In genomic region chr13:104382941-104383340, GRCh38 we compare ENCODE assay signal across 21 cellular contexts.
A peak's percentile ranks its signal among the peaks of the same experiment; 100 is the strongest.
DNase-seq lines count a peak whose midpoint lies in the region; ATAC-seq and TF ChIP-seq lines count a peak whose summit lies in the region.
"Had no signal": no experiment of that assay in that cellular context is flagged by ENCODE, and none has a peak within 500 bp of the region (broad histone marks: within the 10 kb centered on the region; RNA-seq: fewer than 3 reads in every experiment).

No MANE protein-coding gene starts in this region.

- no peaks in the 10 kb centered on the region for H3K9me3 ChIP-seq in IMR-90 (ENCODE audit: control insufficient read depth, insufficient read depth, low read length)
- no peaks in the 10 kb centered on the region for H3K9me3 ChIP-seq in mesenchymal stem cell (ENCODE audit: control insufficient read depth, low read length)

- H3K4me1 ChIP-seq in IMR-90 (ENCODE audit: control insufficient read depth, insufficient read depth, low read length), result no peaks in the 10 kb centered on the region
- peaks cover 2% of the 10 kb centered on the region for H3K4me1 ChIP-seq in mesenchymal stem cell (ENCODE audit: control insufficient read depth, insufficient read depth, low read depth, low read length)

- H2BK15ac ChIP-seq in IMR-90 (ENCODE audit: low read depth, low read length) (no peak overlapping the region), mesenchymal stem cell (ENCODE audit: low read depth, poor library complexity, severe bottlenecking) (no peak overlapping the region)

- H3K18ac ChIP-seq in IMR-90 (ENCODE audit: low read depth, low read length), result no peak overlapping the region
- no peak overlapping the region for H3K18ac ChIP-seq in mesenchymal stem cell (ENCODE audit: low read depth in 1 of 2, low read length in 2 of 2)

- H3K27ac ChIP-seq in IMR-90 (ENCODE audit: insufficient read depth, low read length), result no peak overlapping the region
- H3K27ac ChIP-seq in mesenchymal stem cell (ENCODE audit: low read length, poor library complexity, severe bottlenecking), result no peak overlapping the region
- H3K27ac ChIP-seq: GM23248, KMS-11 had no signal

- H2AK5ac ChIP-seq in IMR-90 (ENCODE audit: low read depth, low read length), result no peak overlapping the region
- H2AK5ac ChIP-seq in mesenchymal stem cell (ENCODE audit: low read length, severe bottlenecking), result no peak overlapping the region

- intact Hi-C loops in IMR-90 (cut with micrococcal nuclease), result no loop called here

- no peak overlapping the region for H3K9ac ChIP-seq in IMR-90 (ENCODE audit: low read depth, low read length)
- no peak overlapping the region for H3K9ac ChIP-seq in mesenchymal stem cell (ENCODE audit: low read length)
- H3K9ac ChIP-seq: GM23248, KMS-11 had no signal

- no peak overlapping the region for H2BK12ac ChIP-seq in mesenchymal stem cell (ENCODE audit: low read length in 2 of 2)

- H2AFZ ChIP-seq in IMR-90 (replicated peaks; ENCODE audit: low read length, poor library complexity), result no peak overlapping the region
- no peak overlapping the region for H2AFZ ChIP-seq in mesenchymal stem cell (ENCODE audit: low read depth, low read length)
- H2AFZ ChIP-seq: GM23248 had no signal

- no peak; the same call in 1 of the 2 replicates for ATAC-seq in IMR-90 (ENCODE audit: low read depth)
- ATAC-seq in HG03457 (IDR thresholded peaks at IDR 0.05; ENCODE audit: unreplicated experiment), result no peak
- ATAC-seq in HG02763 (IDR thresholded peaks at IDR 0.05; ENCODE audit: unreplicated experiment), result no peak
- ATAC-seq: PC-3 had no signal

- no peaks in the 10 kb centered on the region for H3K9me1 ChIP-seq in IMR-90 (ENCODE audit: insufficient read depth, low read length)

- no peak overlapping the region for H4K5ac ChIP-seq in IMR-90 (ENCODE audit: low read depth, low read length)

- in situ Hi-C loops in IMR-90 (cut with MboI; ENCODE audit: low sequenced_read_pairs), result no loop called here

- H3K4me3 ChIP-seq in IMR-90 (ENCODE audit: insufficient read depth, low read depth, low read length) (no peak overlapping the region), fibroblast of pulmonary artery (replicated peaks; ENCODE audit: low read depth, low read length) (no peak overlapping the region), mesenchymal stem cell (ENCODE audit: insufficient read depth in 1 of 2, low read depth in 1 of 2, low read length in 2 of 2) (no peak overlapping the region)
- H3K4me3 ChIP-seq: GM23248 had no signal

- H3K14ac ChIP-seq in IMR-90 (replicated peaks; ENCODE audit: low read depth, low read length), result no peak overlapping the region
- no peak overlapping the region for H3K14ac ChIP-seq in mesenchymal stem cell (ENCODE audit: low read length in 2 of 2)

- H3K4me2 ChIP-seq in IMR-90 (ENCODE audit: low read depth, low read length), result no peak overlapping the region
- H3K4me2 ChIP-seq in mesenchymal stem cell (ENCODE audit: low read length, poor library complexity, severe bottlenecking), result no peak overlapping the region
- H3K4me2 ChIP-seq: KMS-11 had no signal

- H4K8ac ChIP-seq in IMR-90 (ENCODE audit: low read depth in 2 of 2, low read length in 2 of 2) (no peak overlapping the region), mesenchymal stem cell (ENCODE audit: low read length) (no peak overlapping the region)

- no peak overlapping the region for H2BK120ac ChIP-seq in IMR-90 (ENCODE audit: low read depth, low read length)
- no peak overlapping the region for H2BK120ac ChIP-seq in mesenchymal stem cell (ENCODE audit: low read depth, low read length)

- peak; percentile 22 for DNase-seq in IMR-90
- DNase-seq in astrocyte of the hippocampus (ENCODE audit: low read depth, low spot score), result peak; percentile 54
- peak; percentile 31 for DNase-seq in fibroblast of pulmonary artery (ENCODE audit: low read depth)
- peak; percentile 41 for DNase-seq in mesenchymal stem cell
- DNase-seq in activated CD4-positive, alpha-beta T cell treated with anti-CD3 and anti-CD28 coated beads, Interleukin-2, amount 50 U/mL, for 4 hours, result no peak
- DNase-seq in C1 segment of cervical spinal cord (lab: John Stamatoyannopoulos, UW), result no peak
- DNase-seq: CD4-positive, alpha-beta memory T cell; DMS153; GDM1; GM23248; HCEC 1CT; NCI-H1436; NCI-H1930; NCI-H345; NCI-H524 treated with DMSO at 0.1 percent for 48 hours; PC-3; RPMI8226; SHP77 treated with DMSO at 0.1 percent for 48 hours had no signal

- no peak for TF ChIP-seq RAD21 in IMR-90 (IDR thresholded peaks at IDR 0.05; ENCODE audit: low read length)

- no peaks in the 10 kb centered on the region for H3K27me3 ChIP-seq in IMR-90 (ENCODE audit: control insufficient read depth, insufficient read depth, low read length)
- no peaks in the 10 kb centered on the region for H3K27me3 ChIP-seq in mesenchymal stem cell (ENCODE audit: control insufficient read depth in 1 of 2, insufficient read depth in 1 of 2, low read length in 2 of 2)

- no TSS peak for BruUV-seq in IMR-90 (replicated peaks; lab: Mats Ljungman, UMichigan)

- no CpG with 5 or more reads among the region's 1 CpG for WGBS in IMR-90 (ENCODE audit: extremely low coverage in 2 of 2, insufficient read length in 1 of 2), 2 experiments
- WGBS in mesenchymal stem cell, result no CpG with 5 or more reads among the region's 1 CpG

- H3K79me1 ChIP-seq in IMR-90 (ENCODE audit: low read depth in 1 of 2, low read length in 2 of 2) (no peaks in the 10 kb centered on the region), mesenchymal stem cell (replicated peaks; ENCODE audit: low read length, poor library complexity, severe bottlenecking) (no peaks in the 10 kb centered on the region)

- H3K4ac ChIP-seq in IMR-90 (ENCODE audit: low read depth, low read length) (no peak overlapping the region), mesenchymal stem cell (ENCODE audit: low read depth in 1 of 2, low read length in 2 of 2) (no peak overlapping the region)

- H4K91ac ChIP-seq in IMR-90 (ENCODE audit: insufficient read depth, low read depth, low read length), result no peak overlapping the region
- H4K91ac ChIP-seq in mesenchymal stem cell (ENCODE audit: low read length), result no peak overlapping the region

- H3K23ac ChIP-seq in IMR-90 (ENCODE audit: low read depth, low read length) (no peak overlapping the region), mesenchymal stem cell (ENCODE audit: low read length in 2 of 2) (no peak overlapping the region)

- no peaks in the 10 kb centered on the region for H3K36me3 ChIP-seq in IMR-90 (ENCODE audit: control insufficient read depth, insufficient read depth, low read length)
- H3K36me3 ChIP-seq in mesenchymal stem cell (ENCODE audit: control insufficient read depth in 1 of 2, insufficient read depth in 2 of 2, low read depth in 1 of 2, low read length in 2 of 2), result no peaks in the 10 kb centered on the region

- TF ChIP-seq CTCF in IMR-90 (conservative IDR thresholded peaks at IDR 0.05; ENCODE audit: low read depth, low read length), result no peak
- no peak for TF ChIP-seq CTCF in fibroblast of pulmonary artery (IDR thresholded peaks at IDR 0.05; ENCODE audit: low read length, missing control alignments)

- no peak for TF ChIP-seq POLR2A in IMR-90 (IDR thresholded peaks at IDR 0.05; ENCODE audit: low read depth, low read length)

- dilution Hi-C loops in IMR-90 (cut with HindIII; ENCODE audit: low sequenced_read_pairs, unreplicated experiment), result no loop called here

- POLR2A ChIA-PET in IMR-90 (lab: Charles Lee; ENCODE audit: unreplicated experiment), result no interaction called here

- H2BK20ac ChIP-seq in IMR-90 (ENCODE audit: low read depth, low read length), result no peak overlapping the region

- no peak overlapping the region for H3K56ac ChIP-seq in IMR-90 (ENCODE audit: extremely low read depth, insufficient read depth, low read length)

- H2BK5ac ChIP-seq in IMR-90 (ENCODE audit: low read depth, low read length, poor library complexity, severe bottlenecking) (no peak overlapping the region), mesenchymal stem cell (ENCODE audit: low read depth, low read length, poor library complexity, severe bottlenecking) (no peak overlapping the region)

- no peak overlapping the region for H2AK9ac ChIP-seq in IMR-90 (replicated peaks; ENCODE audit: low read depth, low read length, poor library complexity)

- H4K20me1 ChIP-seq in IMR-90 (ENCODE audit: insufficient read depth, low read length), result no peaks in the 10 kb centered on the region

- CTCF ChIA-PET in IMR-90 (lab: Yijun Ruan, JAX), result no interaction called here

TF ChIP-seq in IMR-90, 13 proteins besides CTCF, POLR2A, EP300 and RAD21:
- no peak for TF ChIP-seq CHD1 (IDR thresholded peaks at IDR 0.05; ENCODE audit: low read depth, low read length)
- TF ChIP-seq NFE2L2 (IDR thresholded peaks at IDR 0.05; ENCODE audit: low read depth, low read length), result no peak
- TF ChIP-seq MXI1 (IDR thresholded peaks at IDR 0.05; ENCODE audit: borderline replicate concordance, low read depth, low read length), result no peak
- TF ChIP-seq CEBPB (IDR thresholded peaks at IDR 0.05; ENCODE audit: low read depth, low read length), result no peak
- no peak for TF ChIP-seq RCOR1 (IDR thresholded peaks at IDR 0.05; ENCODE audit: insufficient replicate concordance, low read length)
- no peak for TF ChIP-seq RFX5 (IDR thresholded peaks at IDR 0.05; ENCODE audit: low read depth, low read length)
- no peak for TF ChIP-seq FOS (IDR thresholded peaks at IDR 0.05; ENCODE audit: low read depth, low read length)
- TF ChIP-seq USF2 (IDR thresholded peaks at IDR 0.05; ENCODE audit: low read depth, low read length), result no peak
- TF ChIP-seq MAFK (IDR thresholded peaks at IDR 0.05; ENCODE audit: low read depth, low read length), result no peak
- TF ChIP-seq MAZ (IDR thresholded peaks at IDR 0.05; ENCODE audit: borderline replicate concordance, low read depth, low read length), result no peak
- TF ChIP-seq SMC3 (IDR thresholded peaks at IDR 0.05; ENCODE audit: low read depth, low read length), result no peak
- no peak for TF ChIP-seq ELK1 (IDR thresholded peaks at IDR 0.05; ENCODE audit: borderline replicate concordance, low read depth, low read length)

Comparison
In these comparisons a context has a peak if more than half of its experiments do, and no peak if none do; other contexts are left out.
1. DNase-seq: peak in IMR-90 (single experiment), astrocyte of the hippocampus (single experiment), fibroblast of pulmonary artery (single experiment) and mesenchymal stem cell (single experiment); none in activated CD4-positive, alpha-beta T cell treated with anti-CD3 and anti-CD28 coated beads, Interleukin-2, amount 50 U/mL, for 4 hours (0 of 2) and C1 segment of cervical spinal cord (0 of 14).